In the genomic region with DNA sequence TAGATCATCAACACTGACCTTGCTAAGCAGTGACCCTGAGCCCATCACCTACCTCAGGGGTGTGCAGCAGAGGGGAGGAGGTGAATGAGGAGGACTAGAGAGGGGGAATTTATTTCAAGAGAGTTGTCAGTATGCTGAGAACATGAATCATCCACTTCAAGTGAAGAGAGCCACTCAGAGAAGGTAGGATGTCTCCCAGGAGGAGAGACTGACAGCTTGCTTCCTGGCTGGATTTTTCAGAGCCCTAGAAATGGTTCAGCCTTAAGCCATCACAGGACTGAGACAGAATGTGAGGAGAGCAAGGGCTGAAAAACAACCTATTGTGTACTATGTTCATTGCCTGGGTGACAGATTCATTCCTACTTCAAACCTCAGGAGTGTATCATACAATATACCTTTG, we compare ENCODE assay signal across 15 cellular contexts. TPM values are rescaled to one million over a fixed set of nuclear protein-coding genes. Genes with fewer than 3 reads are reported as not detected.
DNase-seq lines count a peak whose midpoint lies in the region; ATAC-seq, FAIRE-seq and TF ChIP-seq lines count a peak whose summit lies in the region.
"Had no signal": no experiment of that assay in that cellular context is flagged by ENCODE, and none has a peak within 500 bp of the region (broad histone marks: within the 10 kb centered on the region; RNA-seq: fewer than 3 reads in every experiment).

No MANE protein-coding gene starts in this region.

- H3K4me1 Mint-ChIP-seq in activated CD8-positive, alpha-beta T cell treated with anti-CD3 and anti-CD28 coated beads for 36 hours (ENCODE audit: low read depth), result peaks cover 45% of the 10 kb centered on the region
- peaks cover 35% of the 10 kb centered on the region for H3K4me1 Mint-ChIP-seq in activated CD8-positive, alpha-beta T cell treated with anti-CD3 and anti-CD28 coated beads, Interleukin-2, amount 10 ng/mL, durations not matched to agents 7 days and 5 days (ENCODE audit: low read depth)
- peaks cover 53% of the 10 kb centered on the region for H3K4me1 Mint-ChIP-seq in stimulated activated effector memory CD8-positive, alpha-beta T cell treated with anti-CD3 and anti-CD28 coated beads, Interleukin-12 subunit alpha, Interleukin-12 subunit beta, amount 100 ng/mL, for 72 hours

- no peaks in the 10 kb centered on the region for H3K27me3 Mint-ChIP-seq in activated CD8-positive, alpha-beta T cell treated with anti-CD3 and anti-CD28 coated beads for 36 hours
- H3K27me3 Mint-ChIP-seq in activated CD8-positive, alpha-beta T cell treated with anti-CD3 and anti-CD28 coated beads, Interleukin-2, amount 10 ng/mL, durations not matched to agents 7 days and 5 days (ENCODE audit: low read depth), result no peaks in the 10 kb centered on the region
- H3K27me3 Mint-ChIP-seq: activated CD4-positive, alpha-beta T cell treated with anti-CD3 and anti-CD28 coated beads, Interleukin-2, amount 10 ng/mL, durations not matched to agents 7 days and 5 days; memory B cell had no signal

- ATAC-seq in activated CD8-positive, alpha-beta T cell treated with anti-CD3 and anti-CD28 coated beads for 36 hours, result no peak
- ATAC-seq in activated CD8-positive, alpha-beta T cell treated with anti-CD3 and anti-CD28 coated beads, Interleukin-2, amount 10 ng/mL, durations not matched to agents 7 days and 5 days, result no peak
- ATAC-seq in stimulated activated effector memory CD8-positive, alpha-beta T cell treated with anti-CD3 and anti-CD28 coated beads, Interleukin-12 subunit alpha, Interleukin-12 subunit beta, amount 100 ng/mL, for 72 hours, result no peak
- no peak for ATAC-seq in HG02885 (IDR thresholded peaks at IDR 0.05; ENCODE audit: poor library complexity, unreplicated experiment)
- no peak for ATAC-seq in HG03521 (IDR thresholded peaks at IDR 0.05; ENCODE audit: unreplicated experiment)

- DNase-seq in activated CD8-positive, alpha-beta T cell treated with anti-CD3 and anti-CD28 coated beads for 36 hours, result no peak
- DNase-seq in activated CD8-positive, alpha-beta T cell treated with anti-CD3 and anti-CD28 coated beads, Interleukin-2, amount 10 ng/mL, durations not matched to agents 7 days and 5 days, result no peak
- DNase-seq in NCI-H2107 (lab: John Stamatoyannopoulos, UW) (peak; percentile 41), bronchial epithelial cell (ENCODE audit: low read depth) (peak; percentile 76)
- no peak for DNase-seq in stimulated activated effector memory CD8-positive, alpha-beta T cell treated with anti-CD3 and anti-CD28 coated beads, Interleukin-12 subunit alpha, Interleukin-12 subunit beta, amount 100 ng/mL, for 72 hours (ENCODE audit: low spot score in 2 of 2)
- DNase-seq in stimulated activated naive CD4-positive, alpha-beta T cell treated with Interleukin-2 at 50 U/mL for 16 hours (lab: John Stamatoyannopoulos, UW), result no peak
- DNase-seq: activated CD4-positive, alpha-beta T cell treated with anti-CD3 and anti-CD28 coated beads, Interleukin-2, amount 10 ng/mL, durations not matched to agents 7 days and 5 days; activated T-cell treated with anti-CD3 and anti-CD28 coated beads, Interleukin-2, amount 50 U/mL, for 48 hours; DMS 273 treated with DMSO at 0.1 percent for 48 hours; MG63; spleen; substantia nigra had no signal

- no peak for FAIRE-seq in bronchial epithelial cell (lab: Jason Lieb, UNC)

- no peaks in the 10 kb centered on the region for H3K27me3 ChIP-seq in bronchial epithelial cell (ENCODE audit: control insufficient read depth, insufficient read depth, low read length)
- H3K27me3 ChIP-seq: MG63 had no signal

- CTCF ChIA-PET in activated CD8-positive, alpha-beta T cell treated with anti-CD3 and anti-CD28 coated beads for 36 hours (lab: Charles Lee), result interaction anchor here (7.2 to 8.1 kb wide), 2 partner anchors 12 to 37 kb away, joined by 53 to 84 read pairs; no protein-coding TSS in a partner anchor
- CTCF ChIA-PET in activated CD8-positive, alpha-beta T cell treated with anti-CD3 and anti-CD28 coated beads, Interleukin-2, amount 10 ng/mL, durations not matched to agents 7 days and 5 days (lab: Charles Lee), result interaction anchor here (1.4 to 15.2 kb wide), 4 partner anchors 10 to 40 kb away, joined by 5 to 301 read pairs (median 16); no protein-coding TSS in a partner anchor

- H3K36me3 Mint-ChIP-seq in activated CD8-positive, alpha-beta T cell treated with anti-CD3 and anti-CD28 coated beads for 36 hours (ENCODE audit: low read depth), result no peaks in the 10 kb centered on the region
- H3K36me3 Mint-ChIP-seq in activated CD8-positive, alpha-beta T cell treated with anti-CD3 and anti-CD28 coated beads, Interleukin-2, amount 10 ng/mL, durations not matched to agents 7 days and 5 days (ENCODE audit: low read depth), result peaks cover 1% of the 10 kb centered on the region
- peaks cover 23% of the 10 kb centered on the region for H3K36me3 Mint-ChIP-seq in stimulated activated effector memory CD8-positive, alpha-beta T cell treated with anti-CD3 and anti-CD28 coated beads, Interleukin-12 subunit alpha, Interleukin-12 subunit beta, amount 100 ng/mL, for 72 hours
- H3K36me3 Mint-ChIP-seq: memory B cell had no signal

- POLR2A ChIA-PET in activated CD8-positive, alpha-beta T cell treated with anti-CD3 and anti-CD28 coated beads for 36 hours (lab: Charles Lee), result interaction anchor here (1.4 kb wide), 1 partner anchor 18 kb away, joined by 3 read pairs; no protein-coding TSS in a partner anchor
- POLR2A ChIA-PET in activated CD8-positive, alpha-beta T cell treated with anti-CD3 and anti-CD28 coated beads, Interleukin-2, amount 10 ng/mL, durations not matched to agents 7 days and 5 days (lab: Charles Lee), result no interaction called here

- H3K27ac Mint-ChIP-seq in activated CD8-positive, alpha-beta T cell treated with anti-CD3 and anti-CD28 coated beads for 36 hours, result peak overlapping the region; percentile 16
- H3K27ac Mint-ChIP-seq in activated CD8-positive, alpha-beta T cell treated with anti-CD3 and anti-CD28 coated beads, Interleukin-2, amount 10 ng/mL, durations not matched to agents 7 days and 5 days, result no peak overlapping the region
- peak overlapping the region; percentile 53 for H3K27ac Mint-ChIP-seq in stimulated activated effector memory CD8-positive, alpha-beta T cell treated with anti-CD3 and anti-CD28 coated beads, Interleukin-12 subunit alpha, Interleukin-12 subunit beta, amount 100 ng/mL, for 72 hours
- H3K27ac Mint-ChIP-seq: activated CD4-positive, alpha-beta T cell treated with anti-CD3 and anti-CD28 coated beads, Interleukin-2, amount 10 ng/mL, durations not matched to agents 7 days and 5 days; memory B cell had no signal

- no peaks in the 10 kb centered on the region for H3K36me3 ChIP-seq in bronchial epithelial cell (ENCODE audit: control insufficient read depth, insufficient read depth, low read length)
- H3K36me3 ChIP-seq: MG63, spleen had no signal

- no peaks in the 10 kb centered on the region for H3K9me3 Mint-ChIP-seq in activated CD8-positive, alpha-beta T cell treated with anti-CD3 and anti-CD28 coated beads for 36 hours
- no peaks in the 10 kb centered on the region for H3K9me3 Mint-ChIP-seq in activated CD8-positive, alpha-beta T cell treated with anti-CD3 and anti-CD28 coated beads, Interleukin-2, amount 10 ng/mL, durations not matched to agents 7 days and 5 days (ENCODE audit: insufficient read depth)
- no peaks in the 10 kb centered on the region for H3K9me3 Mint-ChIP-seq in stimulated activated effector memory CD8-positive, alpha-beta T cell treated with anti-CD3 and anti-CD28 coated beads, Interleukin-12 subunit alpha, Interleukin-12 subunit beta, amount 100 ng/mL, for 72 hours
- H3K9me3 Mint-ChIP-seq: activated CD4-positive, alpha-beta T cell treated with anti-CD3 and anti-CD28 coated beads, Interleukin-2, amount 10 ng/mL, durations not matched to agents 7 days and 5 days; memory B cell had no signal

- intact Hi-C loops in activated CD8-positive, alpha-beta T cell treated with anti-CD3 and anti-CD28 coated beads for 36 hours (cut with micrococcal nuclease), result loop anchor here (10.0 kb wide), 1 partner anchor 310 kb away; no protein-coding TSS in a partner anchor

- no peak overlapping the region for H3K4me3 Mint-ChIP-seq in activated CD8-positive, alpha-beta T cell treated with anti-CD3 and anti-CD28 coated beads for 36 hours
- H3K4me3 Mint-ChIP-seq in activated CD8-positive, alpha-beta T cell treated with anti-CD3 and anti-CD28 coated beads, Interleukin-2, amount 10 ng/mL, durations not matched to agents 7 days and 5 days, result no peak overlapping the region
- H3K4me3 Mint-ChIP-seq in stimulated activated effector memory CD8-positive, alpha-beta T cell treated with anti-CD3 and anti-CD28 coated beads, Interleukin-12 subunit alpha, Interleukin-12 subunit beta, amount 100 ng/mL, for 72 hours, result no peak overlapping the region
- H3K4me3 Mint-ChIP-seq: activated CD4-positive, alpha-beta T cell treated with anti-CD3 and anti-CD28 coated beads, Interleukin-2, amount 10 ng/mL, durations not matched to agents 7 days and 5 days; memory B cell had no signal

- no peak overlapping the region for H3K4me3 ChIP-seq in bronchial epithelial cell (ENCODE audit: low read depth, low read length)
- H3K4me3 ChIP-seq: MG63, spleen had no signal

- TF ChIP-seq CTCF in activated CD8-positive, alpha-beta T cell treated with anti-CD3 and anti-CD28 coated beads for 36 hours (IDR thresholded peaks at IDR 0.05), result no peak
- no peak for TF ChIP-seq CTCF in bronchial epithelial cell (IDR thresholded peaks at IDR 0.05; ENCODE audit: insufficient read depth, low read length, severe bottlenecking)

RNA-seq across cellular contexts. Expression of a gene that starts 34.8 kb away (rescaled TPM):
- 100 to 1,000 TPM; 180 to 191 TPM for total RNA-seq in activated CD8-positive, alpha-beta T cell treated with anti-CD3 and anti-CD28 coated beads for 36 hours
- total RNA-seq in activated CD8-positive, alpha-beta T cell treated with anti-CD3 and anti-CD28 coated beads, Interleukin-2, amount 10 ng/mL, durations not matched to agents 7 days and 5 days, result 100 to 1,000 TPM; 257 TPM
- total RNA-seq in bronchial epithelial cell, result 107 and 150 TPM in 2 replicates

Comparison
In these comparisons a context has a peak if more than half of its experiments do, and no peak if none do; other contexts are left out.
1. DNase-seq: peak in NCI-H2107 (single experiment) and bronchial epithelial cell (single experiment); none in activated CD8-positive, alpha-beta T cell treated with anti-CD3 and anti-CD28 coated beads for 36 hours (single experiment), activated CD8-positive, alpha-beta T cell treated with anti-CD3 and anti-CD28 coated beads, Interleukin-2, amount 10 ng/mL, durations not matched to agents 7 days and 5 days (single experiment), stimulated activated effector memory CD8-positive, alpha-beta T cell treated with anti-CD3 and anti-CD28 coated beads, Interleukin-12 subunit alpha, Interleukin-12 subunit beta, amount 100 ng/mL, for 72 hours (0 of 2) and stimulated activated naive CD4-positive, alpha-beta T cell treated with Interleukin-2 at 50 U/mL for 16 hours (single experiment).